ENCODE assay signal across 9 cellular contexts in genomic region chr3:143674100-143674968, GRCh38.
DNase-seq lines count a peak whose midpoint lies in the region; ATAC-seq and TF ChIP-seq lines count a peak whose summit lies in the region.
"Had no signal": no experiment of that assay in that cellular context is flagged by ENCODE, and none has a peak within 500 bp of the region (broad histone marks: within the 10 kb centered on the region; RNA-seq: fewer than 3 reads in every experiment).

No MANE protein-coding gene starts in this region.

- H3K14ac ChIP-seq in neuronal stem cell (ENCODE audit: low read length) = no peak overlapping the region

- no peak overlapping the region for H3K4me3 ChIP-seq in Jurkat, Clone E6-1 (ENCODE audit: low read length)
- H3K4me3 ChIP-seq in fibroblast of pulmonary artery (replicated peaks; ENCODE audit: low read depth, low read length) (no peak overlapping the region), neuronal stem cell (ENCODE audit: low read length in 2 of 2) (no peak overlapping the region)
- H3K4me3 ChIP-seq: skin epidermis had no signal

- H3K4ac ChIP-seq in neuronal stem cell (ENCODE audit: low read length) = no peak overlapping the region

- peaks cover 14% of the 10 kb centered on the region for H3K4me1 Mint-ChIP-seq in activated T-cell treated with anti-CD3 and anti-CD28 coated beads, Interleukin-2, amount 50 U/mL, for 72 hours (ENCODE audit: low read depth)

- DNase-seq in Daoy (ENCODE audit: low read depth) = peak; percentile 57
- peak; percentile 79 for DNase-seq in Jurkat, Clone E6-1 (ENCODE audit: low read depth, low spot score)
- peak; percentile 88 for DNase-seq in OCI-M1 (lab: John Stamatoyannopoulos, UW)
- peak; percentile 73 to 83 for DNase-seq in activated T-cell treated with anti-CD3 and anti-CD28 coated beads, Interleukin-2, amount 50 U/mL, for 72 hours
- DNase-seq in fibroblast of pulmonary artery (ENCODE audit: low read depth) = peak; percentile 80
- DNase-seq in neuronal stem cell (ENCODE audit: low spot score) = peak; percentile 78
- peak; percentile 53 for DNase-seq in stromal cell of bone marrow (ENCODE audit: low read depth)

- no peak overlapping the region for H2BK120ac ChIP-seq in neuronal stem cell (ENCODE audit: low read depth, low read length)

- ATAC-seq in GM21723 (IDR thresholded peaks at IDR 0.05; ENCODE audit: unreplicated experiment) = peak; percentile 66
- peak; percentile 85 to 88 for ATAC-seq in activated T-cell treated with anti-CD3 and anti-CD28 coated beads, Interleukin-2, amount 50 U/mL, for 72 hours (replicated peaks in 1 of 2)

- no peaks in the 10 kb centered on the region for H3K79me1 ChIP-seq in neuronal stem cell (ENCODE audit: low read depth, low read length)

- WGBS in neuronal stem cell (ENCODE audit: extremely low coverage in 2 of 2, insufficient read length in 2 of 2, insufficient replicate concordance in 1 of 2), 2 donors = no CpG with 5 or more reads among the region's 10 CpGs

- H2BK5ac ChIP-seq in neuronal stem cell (ENCODE audit: low read length) = no peak overlapping the region

- H3K27me3 Mint-ChIP-seq in activated T-cell treated with anti-CD3 and anti-CD28 coated beads, Interleukin-2, amount 50 U/mL, for 72 hours (ENCODE audit: low read depth) = no peaks in the 10 kb centered on the region

- H3K27ac ChIP-seq in neuronal stem cell (replicated peaks; ENCODE audit: low read length) = no peak overlapping the region

- peak overlapping the region; percentile 73 for H2AFZ ChIP-seq in neuronal stem cell (ENCODE audit: low read length)

- no peak overlapping the region for H3K23ac ChIP-seq in neuronal stem cell (ENCODE audit: low read depth, low read length, poor library complexity)

- no peak overlapping the region for H3K9ac ChIP-seq in neuronal stem cell (ENCODE audit: low read depth, low read length, poor library complexity)

- H2AK5ac ChIP-seq in neuronal stem cell (ENCODE audit: low read depth, low read length) = no peak overlapping the region

- peak overlapping the region; percentile 61 to 83 for H3K4me3 Mint-ChIP-seq in activated T-cell treated with anti-CD3 and anti-CD28 coated beads, Interleukin-2, amount 50 U/mL, for 72 hours

- no peak overlapping the region for H4K91ac ChIP-seq in neuronal stem cell (ENCODE audit: low read depth, low read length, poor library complexity)

- peak; percentile 93 for TF ChIP-seq CTCF in fibroblast of pulmonary artery (IDR thresholded peaks at IDR 0.05; ENCODE audit: low read length, missing control alignments)

- H3K27me3 ChIP-seq in neuronal stem cell (ENCODE audit: control insufficient read depth in 3 of 3, insufficient read depth in 3 of 3, low read depth in 1 of 3, low read length in 3 of 3) = no peaks in the 10 kb centered on the region

- peak overlapping the region; percentile 78 for H3K27ac Mint-ChIP-seq in activated T-cell treated with anti-CD3 and anti-CD28 coated beads, Interleukin-2, amount 50 U/mL, for 72 hours

- no peaks in the 10 kb centered on the region for H3K9me3 Mint-ChIP-seq in activated T-cell treated with anti-CD3 and anti-CD28 coated beads, Interleukin-2, amount 50 U/mL, for 72 hours

- H4K8ac ChIP-seq in neuronal stem cell (ENCODE audit: low read depth, low read length) = no peak overlapping the region

- no peak overlapping the region for H3K4me2 ChIP-seq in neuronal stem cell (ENCODE audit: insufficient read depth, low read length, poor library complexity, severe bottlenecking)

- peaks cover 0 to 3% of the 10 kb centered on the region in 2 donors for H3K4me1 ChIP-seq in neuronal stem cell (ENCODE audit: control insufficient read depth in 2 of 2, insufficient read depth in 1 of 2, low read depth in 1 of 2, low read length in 2 of 2)

- H3K18ac ChIP-seq in neuronal stem cell (ENCODE audit: low read length) = no peak overlapping the region

- no peaks in the 10 kb centered on the region for H3K36me3 ChIP-seq in neuronal stem cell (replicated peaks in 1 of 2; ENCODE audit: control insufficient read depth in 2 of 2, insufficient read depth in 2 of 2, low read length in 2 of 2)

- H3K36me3 Mint-ChIP-seq in activated T-cell treated with anti-CD3 and anti-CD28 coated beads, Interleukin-2, amount 50 U/mL, for 72 hours (ENCODE audit: insufficient read depth in 2 of 2) = no peaks in the 10 kb centered on the region

- H3K9me3 ChIP-seq in neuronal stem cell (replicated peaks in 1 of 2; ENCODE audit: control insufficient read depth in 2 of 2, insufficient read depth in 1 of 2, low read depth in 1 of 2, low read length in 2 of 2) = no peaks in the 10 kb centered on the region

- H2BK12ac ChIP-seq in neuronal stem cell (ENCODE audit: low read length) = no peak overlapping the region

- no peak overlapping the region for H2BK15ac ChIP-seq in neuronal stem cell (ENCODE audit: low read length)
